Comparison of ENCODE assay signal across 1 cellular context in the genomic region with DNA sequence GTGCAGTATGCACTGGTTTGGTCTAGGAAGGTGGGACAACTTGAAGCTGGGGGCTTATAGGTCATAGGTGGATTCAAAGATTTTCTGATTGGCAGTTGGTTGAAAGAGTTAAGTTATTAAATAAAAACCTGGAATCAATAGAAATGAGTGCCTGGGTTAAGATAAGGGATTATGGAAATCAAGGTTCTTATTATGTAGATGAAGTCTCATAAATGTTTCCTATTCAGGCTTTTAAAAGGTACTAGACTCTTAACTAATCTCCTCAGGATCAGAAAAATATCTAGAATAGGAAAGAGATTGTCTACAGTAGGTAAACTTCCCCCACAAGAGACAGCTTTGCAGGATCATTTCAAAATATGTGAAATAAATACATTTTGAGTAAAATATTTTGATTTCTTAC.
TF ChIP-seq lines count a peak whose summit lies in the region.

No MANE protein-coding gene starts in this region.

TF ChIP-seq in WTC11, 78 proteins besides CTCF, POLR2A, EP300 and RAD21:
- TF ChIP-seq, protein P1, sequence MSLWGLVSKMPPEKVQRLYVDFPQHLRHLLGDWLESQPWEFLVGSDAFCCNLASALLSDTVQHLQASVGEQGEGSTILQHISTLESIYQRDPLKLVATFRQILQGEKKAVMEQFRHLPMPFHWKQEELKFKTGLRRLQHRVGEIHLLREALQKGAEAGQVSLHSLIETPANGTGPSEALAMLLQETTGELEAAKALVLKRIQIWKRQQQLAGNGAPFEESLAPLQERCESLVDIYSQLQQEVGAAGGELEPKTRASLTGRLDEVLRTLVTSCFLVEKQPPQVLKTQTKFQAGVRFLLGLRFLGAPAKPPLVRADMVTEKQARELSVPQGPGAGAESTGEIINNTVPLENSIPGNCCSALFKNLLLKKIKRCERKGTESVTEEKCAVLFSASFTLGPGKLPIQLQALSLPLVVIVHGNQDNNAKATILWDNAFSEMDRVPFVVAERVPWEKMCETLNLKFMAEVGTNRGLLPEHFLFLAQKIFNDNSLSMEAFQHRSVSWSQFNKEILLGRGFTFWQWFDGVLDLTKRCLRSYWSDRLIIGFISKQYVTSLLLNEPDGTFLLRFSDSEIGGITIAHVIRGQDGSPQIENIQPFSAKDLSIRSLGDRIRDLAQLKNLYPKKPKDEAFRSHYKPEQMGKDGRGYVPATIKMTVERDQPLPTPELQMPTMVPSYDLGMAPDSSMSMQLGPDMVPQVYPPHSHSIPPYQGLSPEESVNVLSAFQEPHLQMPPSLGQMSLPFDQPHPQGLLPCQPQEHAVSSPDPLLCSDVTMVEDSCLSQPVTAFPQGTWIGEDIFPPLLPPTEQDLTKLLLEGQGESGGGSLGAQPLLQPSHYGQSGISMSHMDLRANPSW (CRISPR knock-in tag; conservative IDR thresholded peaks at IDR 0.05; ENCODE audit: low read depth), result no peak
- TF ChIP-seq, protein P2, sequence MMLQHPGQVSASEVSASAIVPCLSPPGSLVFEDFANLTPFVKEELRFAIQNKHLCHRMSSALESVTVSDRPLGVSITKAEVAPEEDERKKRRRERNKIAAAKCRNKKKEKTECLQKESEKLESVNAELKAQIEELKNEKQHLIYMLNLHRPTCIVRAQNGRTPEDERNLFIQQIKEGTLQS (CRISPR knock-in tag; conservative IDR thresholded peaks at IDR 0.05), result no peak
- no peak for TF ChIP-seq GABPB1 (CRISPR knock-in tag; IDR thresholded peaks at IDR 0.05)
- TF ChIP-seq TCF7 (CRISPR knock-in tag; IDR thresholded peaks at IDR 0.05; ENCODE audit: low read depth), result no peak
- TF ChIP-seq ELF4 (CRISPR knock-in tag; IDR thresholded peaks at IDR 0.05; ENCODE audit: low read depth), result no peak
- TF ChIP-seq TEAD1 (CRISPR knock-in tag; IDR thresholded peaks at IDR 0.05), result no peak
- no peak for TF ChIP-seq E2F4 (CRISPR knock-in tag; IDR thresholded peaks at IDR 0.05; ENCODE audit: borderline replicate concordance, low read depth)
- no peak for TF ChIP-seq NFE2L1 (CRISPR knock-in tag; IDR thresholded peaks at IDR 0.05)
- no peak for TF ChIP-seq ZNF219 (CRISPR knock-in tag; IDR thresholded peaks at IDR 0.05; ENCODE audit: borderline replicate concordance)
- TF ChIP-seq ZNF121 (CRISPR knock-in tag; IDR thresholded peaks at IDR 0.05), result no peak
- no peak for TF ChIP-seq MYBL2 (CRISPR knock-in tag; IDR thresholded peaks at IDR 0.05)
